Comparison of ENCODE assay signal across 1 cellular context in genomic region chr16:67516296-67517177, GRCh38.
A peak's percentile ranks its signal among the peaks of the same experiment; 100 is the strongest.
TF ChIP-seq lines count a peak whose summit lies in the region.

No MANE protein-coding gene starts in this region.

TF ChIP-seq in HepG2, 621 proteins besides CTCF, POLR2A, EP300 and RAD21:
- TF ChIP-seq FOXP1 (IDR thresholded peaks at IDR 0.05) (no peak), FOXP1 (CRISPR knock-in tag; IDR thresholded peaks at IDR 0.05) (no peak), ATRX (CRISPR knock-in tag; IDR thresholded peaks at IDR 0.05; ENCODE audit: borderline replicate concordance) (no peak), KDM1A (CRISPR knock-in tag; IDR thresholded peaks at IDR 0.05) (no peak), ZNF598 (CRISPR knock-in tag; IDR thresholded peaks at IDR 0.05; ENCODE audit: borderline replicate concordance) (no peak), MAFK (conservative IDR thresholded peaks at IDR 0.05 in 1 of 2, IDR thresholded peaks at IDR 0.05 in 1 of 2; ENCODE audit: low read length in 2 of 2) (peak; percentile 42 to 50; a peak in 3 of 4 replicates), EEA1 (CRISPR knock-in tag; IDR thresholded peaks at IDR 0.05; ENCODE audit: borderline replicate concordance) (no peak), ATF7 (IDR thresholded peaks at IDR 0.05) (peak; percentile 29; the same call in 1 of the 2 replicates), ATF7 (CRISPR knock-in tag; IDR thresholded peaks at IDR 0.05) (no peak), GMEB2 (CRISPR knock-in tag; IDR thresholded peaks at IDR 0.05; ENCODE audit: low read depth) (no peak), ZNF484 (CRISPR knock-in tag; IDR thresholded peaks at IDR 0.05; ENCODE audit: borderline replicate concordance, low read depth) (no peak)
